ENCODE assay signal across 11 cellular contexts in genomic region chr20:1381753-1382591, GRCh38. TPM values are rescaled to one million over a fixed set of nuclear protein-coding genes. Genes with fewer than 3 reads are reported as not detected.
A peak's percentile ranks its signal among the peaks of the same experiment; 100 is the strongest.
DNase-seq lines count a peak whose midpoint lies in the region; ATAC-seq and TF ChIP-seq lines count a peak whose summit lies in the region.
"Had no signal": no experiment of that assay in that cellular context is flagged by ENCODE, and none has a peak within 500 bp of the region (broad histone marks: within the 10 kb centered on the region; RNA-seq: fewer than 3 reads in every experiment).

No MANE protein-coding gene starts in this region.

- no peaks in the 10 kb centered on the region for H3K27me3 Mint-ChIP-seq in CD4-positive, CD25-positive, alpha-beta regulatory T cell
- no peaks in the 10 kb centered on the region for H3K27me3 Mint-ChIP-seq in activated T-helper 2 cell treated with anti-CD3 and anti-CD28 coated beads, Interferon-gamma antibody, Interleukin-2, Interleukin-4, amounts not matched to agents 10 μg/mL and 5 μg/mL and 100 μg/mL, durations not matched to agents 14 hours and 24 hours and 36 hours (ENCODE audit: low read depth)
- H3K27me3 Mint-ChIP-seq: central memory CD8-positive, alpha-beta T cell had no signal

- DNase-seq in CD4-positive, CD25-positive, alpha-beta regulatory T cell, result no peak
- DNase-seq in NCI-H1105 (lab: John Stamatoyannopoulos, UW) (peak; percentile 20), erythroblast (lab: John Stamatoyannopoulos, UW) (peak; percentile 22 to 42), pons (ENCODE audit: low spot score) (peak; percentile 24), H7 (no peak), HuH-7.5 (ENCODE audit: low spot score) (no peak)
- DNase-seq in activated T-helper 2 cell treated with anti-CD3 and anti-CD28 coated beads, Interferon-gamma antibody, Interleukin-2, Interleukin-4, amounts not matched to agents 10 μg/mL and 5 μg/mL and 100 μg/mL, durations not matched to agents 14 hours and 24 hours and 36 hours (ENCODE audit: low spot score), result no peak
- DNase-seq in stimulated activated CD4-positive, alpha-beta T cell treated with anti-CD3 and anti-CD28 coated beads, Interleukin-15, amount 100 ng/mL, for 24 hours, result no peak

- no peaks in the 10 kb centered on the region for H3K9me3 Mint-ChIP-seq in CD4-positive, CD25-positive, alpha-beta regulatory T cell
- H3K9me3 Mint-ChIP-seq in activated T-helper 2 cell treated with anti-CD3 and anti-CD28 coated beads, Interferon-gamma antibody, Interleukin-2, Interleukin-4, amounts not matched to agents 10 μg/mL and 5 μg/mL and 100 μg/mL, durations not matched to agents 14 hours and 24 hours and 36 hours, result no peaks in the 10 kb centered on the region
- H3K9me3 Mint-ChIP-seq: central memory CD8-positive, alpha-beta T cell had no signal

- no peak overlapping the region for H3K4me3 ChIP-seq in CD4-positive, CD25-positive, alpha-beta regulatory T cell (ENCODE audit: low read depth, low read length)
- no peak overlapping the region for H3K4me3 ChIP-seq in H7 (ENCODE audit: insufficient read depth, low read depth, low read length)

- H3K9me3 ChIP-seq in CD4-positive, CD25-positive, alpha-beta regulatory T cell (ENCODE audit: control insufficient read depth in 2 of 2, low read length in 2 of 2), result no peaks in the 10 kb centered on the region

- peaks cover 60% of the 10 kb centered on the region for H3K4me1 ChIP-seq in CD4-positive, CD25-positive, alpha-beta regulatory T cell (ENCODE audit: control insufficient read depth, insufficient read depth, low read length, poor library complexity, severe bottlenecking)

- H3K36me3 Mint-ChIP-seq in CD4-positive, CD25-positive, alpha-beta regulatory T cell, result peaks cover 22% of the 10 kb centered on the region
- peaks cover 47% of the 10 kb centered on the region for H3K36me3 Mint-ChIP-seq in activated T-helper 2 cell treated with anti-CD3 and anti-CD28 coated beads, Interferon-gamma antibody, Interleukin-2, Interleukin-4, amounts not matched to agents 10 μg/mL and 5 μg/mL and 100 μg/mL, durations not matched to agents 14 hours and 24 hours and 36 hours (ENCODE audit: low read depth)

- intact Hi-C loops in activated T-helper 2 cell treated with anti-CD3 and anti-CD28 coated beads, Interferon-gamma antibody, Interleukin-2, Interleukin-4, amounts not matched to agents 10 μg/mL and 5 μg/mL and 100 μg/mL, durations not matched to agents 14 hours and 24 hours and 36 hours (cut with micrococcal nuclease), result no loop called here

- H3K27me3 ChIP-seq in CD4-positive, CD25-positive, alpha-beta regulatory T cell (ENCODE audit: control insufficient read depth, insufficient read depth, low read length), result no peaks in the 10 kb centered on the region
- H3K27me3 ChIP-seq in H7 (ENCODE audit: control insufficient read depth, insufficient read depth, low read length), result no peaks in the 10 kb centered on the region

- peak overlapping the region in 2 of 3 donors; percentile 34 to 59 for H3K27ac Mint-ChIP-seq in CD4-positive, CD25-positive, alpha-beta regulatory T cell
- H3K27ac Mint-ChIP-seq in activated T-helper 2 cell treated with anti-CD3 and anti-CD28 coated beads, Interferon-gamma antibody, Interleukin-2, Interleukin-4, amounts not matched to agents 10 μg/mL and 5 μg/mL and 100 μg/mL, durations not matched to agents 14 hours and 24 hours and 36 hours, result no peak overlapping the region

- no peak for ATAC-seq in CD4-positive, CD25-positive, alpha-beta regulatory T cell (ENCODE audit: low read depth in 2 of 2)
- ATAC-seq: left lobe of liver had no signal

- H3K4me3 Mint-ChIP-seq in CD4-positive, CD25-positive, alpha-beta regulatory T cell, result peak overlapping the region in 3 of 4 donors; percentile 16 to 32 (median 23)
- no peak overlapping the region for H3K4me3 Mint-ChIP-seq in activated T-helper 2 cell treated with anti-CD3 and anti-CD28 coated beads, Interferon-gamma antibody, Interleukin-2, Interleukin-4, amounts not matched to agents 10 μg/mL and 5 μg/mL and 100 μg/mL, durations not matched to agents 14 hours and 24 hours and 36 hours (ENCODE audit: low read depth)
- H3K4me3 Mint-ChIP-seq: central memory CD8-positive, alpha-beta T cell had no signal

- peaks cover 64 to 99% (median 82%) of the 10 kb centered on the region in 4 donors for H3K4me1 Mint-ChIP-seq in CD4-positive, CD25-positive, alpha-beta regulatory T cell
- peaks cover 89% of the 10 kb centered on the region for H3K4me1 Mint-ChIP-seq in activated T-helper 2 cell treated with anti-CD3 and anti-CD28 coated beads, Interferon-gamma antibody, Interleukin-2, Interleukin-4, amounts not matched to agents 10 μg/mL and 5 μg/mL and 100 μg/mL, durations not matched to agents 14 hours and 24 hours and 36 hours (ENCODE audit: low read depth)

- peaks cover 29% of the 10 kb centered on the region for H3K36me3 ChIP-seq in CD4-positive, CD25-positive, alpha-beta regulatory T cell (ENCODE audit: control insufficient read depth, insufficient read depth, low read length)
- H3K36me3 ChIP-seq in H7 (replicated peaks; ENCODE audit: control insufficient read depth, insufficient read depth, low read length), result no peaks in the 10 kb centered on the region; the same call in none of the 2 replicates

- H3K27ac ChIP-seq in CD4-positive, CD25-positive, alpha-beta regulatory T cell (ENCODE audit: insufficient read depth, low read length, poor library complexity, severe bottlenecking), result no peak overlapping the region
- H3K27ac ChIP-seq: KMS-11 had no signal

- TF ChIP-seq POLR2A in erythroblast (IDR thresholded peaks at IDR 0.05; ENCODE audit: low read length), result no peak

RNA-seq across cellular contexts. Expression of gene FKBP1A, which starts 10.9 kb away (rescaled TPM):
- total RNA-seq in CD4-positive, CD25-positive, alpha-beta regulatory T cell, result 84.3 TPM
- 10 to 100 TPM; 49.1 to 72.4 (median 59.4) TPM for polyA plus RNA-seq in CD4-positive, CD25-positive, alpha-beta regulatory T cell
- total RNA-seq in H7 (2014; rRNA removed; shearing (Covaris generic)), result 132 and 136 TPM in 2 replicates
- 320 and 330 TPM in 2 replicates for total RNA-seq in activated T-helper 2 cell treated with anti-CD3 and anti-CD28 coated beads, Interferon-gamma antibody, Interleukin-2, Interleukin-4, amounts not matched to agents 10 μg/mL and 5 μg/mL and 100 μg/mL, durations not matched to agents 14 hours and 24 hours and 36 hours

RNA-seq across cellular contexts. Expression of gene SDCBP2, which starts 53.0 kb away (rescaled TPM):
- total RNA-seq in CD4-positive, CD25-positive, alpha-beta regulatory T cell, result 1.2 TPM
- 1 to 10 TPM; 1.6 to 4.3 (median 3.4) TPM for polyA plus RNA-seq in CD4-positive, CD25-positive, alpha-beta regulatory T cell
- 1.1 and 1.9 TPM in 2 replicates for total RNA-seq in H7 (2014; rRNA removed; shearing (Covaris generic))
- 3.2 and 4.1 TPM in 2 replicates for total RNA-seq in activated T-helper 2 cell treated with anti-CD3 and anti-CD28 coated beads, Interferon-gamma antibody, Interleukin-2, Interleukin-4, amounts not matched to agents 10 μg/mL and 5 μg/mL and 100 μg/mL, durations not matched to agents 14 hours and 24 hours and 36 hours

Comparison
In these comparisons a context has a peak if more than half of its experiments do, and no peak if none do; other contexts are left out.
1. DNase-seq: peak in NCI-H1105 (single experiment), erythroblast (2 of 2) and pons (single experiment); none in CD4-positive, CD25-positive, alpha-beta regulatory T cell (0 of 3), H7 (single experiment), HuH-7.5 (single experiment), activated T-helper 2 cell treated with anti-CD3 and anti-CD28 coated beads, Interferon-gamma antibody, Interleukin-2, Interleukin-4, amounts not matched to agents 10 μg/mL and 5 μg/mL and 100 μg/mL, durations not matched to agents 14 hours and 24 hours and 36 hours (single experiment) and stimulated activated CD4-positive, alpha-beta T cell treated with anti-CD3 and anti-CD28 coated beads, Interleukin-15, amount 100 ng/mL, for 24 hours (single experiment).